8 cellular contexts compared by ENCODE assay signal in the genomic region with DNA sequence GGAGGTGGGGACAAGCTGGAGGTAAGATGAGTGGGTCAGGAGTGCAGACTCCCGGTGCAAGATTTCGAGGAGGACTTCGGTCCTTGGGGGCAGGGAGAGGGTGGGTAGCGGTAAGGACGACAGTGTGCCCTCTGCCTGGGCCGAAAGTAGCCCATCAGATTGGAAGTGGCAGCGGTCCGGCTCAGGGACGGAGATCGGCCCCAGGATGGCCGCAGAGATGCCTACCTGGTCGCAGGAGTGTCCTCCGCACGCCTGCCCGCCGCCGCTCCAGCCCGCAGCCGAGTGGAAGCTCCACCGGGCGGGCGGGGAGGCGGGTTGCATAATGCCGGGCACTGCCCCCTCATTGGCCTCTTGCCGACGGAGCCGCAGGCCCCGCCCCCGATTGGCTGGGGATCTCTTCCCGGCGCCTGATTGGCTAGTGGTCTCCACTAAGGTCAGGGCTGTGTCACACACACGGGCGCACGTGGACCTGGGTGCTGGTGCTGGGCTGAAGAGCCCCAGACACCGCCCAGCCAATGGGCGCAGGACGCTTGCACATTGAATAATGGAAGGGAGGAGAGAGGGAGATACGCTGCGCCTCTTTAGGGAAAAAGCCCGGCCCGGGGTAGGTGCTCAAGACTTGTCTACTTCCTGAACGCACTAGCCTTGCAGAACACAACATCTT. TPM values are rescaled to one million over a fixed set of nuclear protein-coding genes. Genes with fewer than 3 reads are reported as not detected.
DNase-seq lines count a peak whose midpoint lies in the region; ATAC-seq and TF ChIP-seq lines count a peak whose summit lies in the region.

Gene PER1, minus strand, starts transcription at position 293 of the 664 bp plus-strand sequence. CDS start 1,698 bp downstream, outside the sequence.

- TF ChIP-seq CTCF in CD14-positive monocyte (IDR thresholded peaks at IDR 0.05) (no peak), coronary artery (IDR thresholded peaks at IDR 0.05) (no peak)

- intact Hi-C loops in CD14-positive monocyte (cut with micrococcal nuclease): loop anchor here in 1 of 2 donors (5.0 to 10.0 kb wide), 2 partner anchors 35 to 317 kb away; partner anchors contain the start of gene KDM6B
- intact Hi-C loops in activated CD4-positive, alpha-beta T cell treated with anti-CD3 and anti-CD28 coated beads, Interleukin-2, amount 10 ng/mL, durations not matched to agents 24 days and 14 days (cut with micrococcal nuclease): loop anchor here (1.0 to 10.0 kb wide), 3 partner anchors 311 to 917 kb away; partner anchors contain the start of genes DVL2, PHF23, TP53 and WRAP53
- intact Hi-C loops in left colon (cut with DNase I, micrococcal nuclease): no loop called here

- H3K27ac ChIP-seq in coronary artery: peak within 1 kb of the TSS; percentile 96 to 100

- DNase-seq in CD14-positive monocyte (ENCODE audit: low spot score): peak; percentile 99
- peak; percentile 95 for DNase-seq in NCI-H510A treated with DMSO at 0.1 percent for 48 hours (lab: John Stamatoyannopoulos, UW)
- peak; percentile 97 for DNase-seq in activated CD4-positive, alpha-beta T cell treated with anti-CD3 and anti-CD28 coated beads, Interleukin-2, amount 10 ng/mL, durations not matched to agents 24 days and 14 days
- peak; percentile 99 for DNase-seq in coronary artery (ENCODE audit: low spot score)
- DNase-seq in left colon: peak; percentile 96 to 98
- peak in 3 of 4 experiments; percentile 59 to 94 (median 82) for DNase-seq in stimulated activated CD4-positive, alpha-beta T cell treated with anti-CD3 and anti-CD28 coated beads, Interleukin-1b, Interleukin-23, amount 100 ng/mL, for 24 hours (ENCODE audit: low read depth in 4 of 4, low spot score in 1 of 4)
- DNase-seq in NCI-H446 treated with DMSO at 0.1 percent for 48 hours (lab: John Stamatoyannopoulos, UW): no peak

- peaks cover 43 to 47% of the 10 kb centered on the region in 2 donors for H3K36me3 Mint-ChIP-seq in CD14-positive monocyte
- peaks cover 25% of the 10 kb centered on the region for H3K36me3 Mint-ChIP-seq in activated CD4-positive, alpha-beta T cell treated with anti-CD3 and anti-CD28 coated beads, Interleukin-2, amount 10 ng/mL, durations not matched to agents 24 days and 14 days (ENCODE audit: low read depth)

- ATAC-seq in HG02610 (IDR thresholded peaks at IDR 0.05; ENCODE audit: unreplicated experiment) (peak; percentile 22), left colon (peak; percentile 47)

- H3K9me3 Mint-ChIP-seq in CD14-positive monocyte: peaks cover 0 to 4% (median 0%) of the 10 kb centered on the region in 7 donors
- no peaks in the 10 kb centered on the region for H3K9me3 Mint-ChIP-seq in activated CD4-positive, alpha-beta T cell treated with anti-CD3 and anti-CD28 coated beads, Interleukin-2, amount 10 ng/mL, durations not matched to agents 24 days and 14 days

- H3K4me1 Mint-ChIP-seq in CD14-positive monocyte: peaks cover 28% of the 10 kb centered on the region
- H3K4me1 Mint-ChIP-seq in activated CD4-positive, alpha-beta T cell treated with anti-CD3 and anti-CD28 coated beads, Interleukin-2, amount 10 ng/mL, durations not matched to agents 24 days and 14 days: peaks cover 41% of the 10 kb centered on the region

- peak within 1 kb of the TSS in 3 of 7 donors; percentile 96 to 99 (median 98) for H3K27ac Mint-ChIP-seq in CD14-positive monocyte
- no peak within 1 kb of the TSS for H3K27ac Mint-ChIP-seq in activated CD4-positive, alpha-beta T cell treated with anti-CD3 and anti-CD28 coated beads, Interleukin-2, amount 10 ng/mL, durations not matched to agents 24 days and 14 days

- peaks cover 0 to 12% (median 0%) of the 10 kb centered on the region in 3 donors for H3K27me3 Mint-ChIP-seq in CD14-positive monocyte (ENCODE audit: low read depth in 3 of 3)
- no peaks in the 10 kb centered on the region for H3K27me3 Mint-ChIP-seq in activated CD4-positive, alpha-beta T cell treated with anti-CD3 and anti-CD28 coated beads, Interleukin-2, amount 10 ng/mL, durations not matched to agents 24 days and 14 days

- H3K4me3 ChIP-seq in coronary artery: peak within 1 kb of the TSS; percentile 73

- peak within 1 kb of the TSS; percentile 97 to 99 for H3K4me3 Mint-ChIP-seq in CD14-positive monocyte
- H3K4me3 Mint-ChIP-seq in activated CD4-positive, alpha-beta T cell treated with anti-CD3 and anti-CD28 coated beads, Interleukin-2, amount 10 ng/mL, durations not matched to agents 24 days and 14 days: no peak within 1 kb of the TSS

RNA-seq across cellular contexts. Expression of gene PER1, which starts in this region (rescaled TPM):
- 1 to 10 TPM; 5.6 to 9.6 TPM for polyA plus RNA-seq in CD14-positive monocyte
- 39.4 and 41.7 TPM in 2 replicates for total RNA-seq in activated CD4-positive, alpha-beta T cell treated with anti-CD3 and anti-CD28 coated beads, Interleukin-2, amount 10 ng/mL, durations not matched to agents 24 days and 14 days
- 100 to 1,000 TPM in 1 of 2 donors, 10 to 100 TPM in 1; 35.0 to 113 TPM for total RNA-seq in left colon
